ENCODE assay signal across 41 cellular contexts in the genomic region with DNA sequence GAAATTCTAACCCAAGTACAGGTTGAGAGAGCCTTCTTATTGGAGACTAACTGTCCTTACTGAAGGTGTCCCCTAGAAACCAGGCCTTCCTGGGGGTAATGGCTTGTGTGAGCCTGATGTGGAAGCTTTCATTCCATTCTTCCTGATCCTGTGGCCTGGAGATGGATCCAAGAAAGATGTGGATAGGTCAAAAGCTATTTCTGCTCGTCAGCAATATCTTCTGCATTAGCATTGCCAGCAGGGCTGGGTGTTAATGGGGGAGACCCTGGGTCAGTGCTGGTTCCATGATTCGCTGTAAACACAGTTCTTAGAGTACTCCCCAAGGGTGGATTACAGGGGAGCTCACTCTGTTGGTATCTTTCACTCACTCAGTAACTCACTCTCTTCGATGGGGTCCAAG. TPM values are rescaled to one million over a fixed set of nuclear protein-coding genes. Genes with fewer than 3 reads are reported as not detected.
"Had no signal": no experiment of that assay in that cellular context is flagged by ENCODE, and none has a peak within 500 bp of the region (broad histone marks: within the 10 kb centered on the region; RNA-seq: fewer than 3 reads in every experiment).

No MANE protein-coding gene starts in this region.

- ATAC-seq: activated CD8-positive, alpha-beta T cell treated with anti-CD3 and anti-CD28 coated beads for 36 hours; activated naive CD4-positive, alpha-beta T cell treated with anti-CD3 and anti-CD28 coated beads, Interleukin-2, amount 50 U/mL, for 72 hours; activated T-cell treated with anti-CD3 and anti-CD28 coated beads, Interleukin-2, amount 50 U/mL, for 4 hours; activated T-cell treated with anti-CD3 and anti-CD28 coated beads, Interleukin-2, amount 50 U/mL, for 72 hours; activated T-helper 17 cell treated with anti-CD3 and anti-CD28 coated beads, Interleukin-2, amount 50 U/mL, for 72 hours; body of pancreas; T-cell had no signal

- H3K4me1 Mint-ChIP-seq: activated B cell treated with CpG ODN at 0.5 μM for 24 hours; activated CD4-positive, alpha-beta T cell treated with anti-CD3 and anti-CD28 coated beads, Interleukin-2, amount 10 ng/mL, durations not matched to agents 24 days and 14 days; activated naive CD8-positive, alpha-beta T cell treated with anti-CD3 and anti-CD28 coated beads for 36 hours; activated T-helper 17 cell treated with anti-CD3 and anti-CD28 coated beads, Interleukin-2, amount 50 U/mL, for 72 hours; central memory CD8-positive, alpha-beta T cell; T-cell had no signal

- FAIRE-seq: astrocyte, TTC549 had no signal

- H3K36me3 ChIP-seq: adrenal gland, brain microvascular endothelial cell, breast epithelium, cardiac muscle cell had no signal

- H3K27me3 Mint-ChIP-seq: activated CD8-positive, alpha-beta T cell treated with anti-CD3 and anti-CD28 coated beads for 36 hours had no signal

- H3K4me1 ChIP-seq: adrenal gland, body of pancreas, breast epithelium had no signal

- H3K4me3 Mint-ChIP-seq: activated B cell treated with CpG ODN at 0.5 μM for 24 hours; activated CD4-positive, alpha-beta memory T cell treated with anti-CD3 and anti-CD28 coated beads for 36 hours; activated CD4-positive, alpha-beta T cell treated with anti-CD3 and anti-CD28 coated beads, Interleukin-2, amount 10 ng/mL, durations not matched to agents 24 days and 14 days; activated CD8-positive, alpha-beta T cell treated with anti-CD3 and anti-CD28 coated beads for 36 hours; activated naive CD4-positive, alpha-beta T cell treated with anti-CD3 and anti-CD28 coated beads for 36 hours; activated naive CD8-positive, alpha-beta T cell treated with anti-CD3 and anti-CD28 coated beads for 36 hours; activated T-cell treated with anti-CD3 and anti-CD28 coated beads, Interleukin-2, amount 50 U/mL, for 4 hours; activated T-cell treated with anti-CD3 and anti-CD28 coated beads, Interleukin-2, amount 50 U/mL, for 72 hours; activated T-helper 1 cell treated with anti-CD3 and anti-CD28 coated beads, Interleukin-12 subunit alpha, Interleukin-12 subunit beta, Interleukin-2, Interleukin-4 antibody, amounts not matched to agents 30 ng/mL and 10 ng/mL and 1 ng/mL, durations not matched to agents 14 hours and 24 hours and 36 hours; activated T-helper 17 cell treated with anti-CD3 and anti-CD28 coated beads, Interleukin-2, amount 50 U/mL, for 72 hours; central memory CD8-positive, alpha-beta T cell; T-cell; T-helper 1 cell treated with Interleukin-12 subunit alpha and Interleukin-12 subunit beta and Interleukin-4 antibody, amounts not matched to agents 30 μg/mL and 1 μg/mL, for 36 hours; T-helper 2 cell treated with Interferon-gamma antibody and Interleukin-4, amounts not matched to agents 5 μg/mL and 100 μg/mL, for 36 hours had no signal

- H3K27ac Mint-ChIP-seq: activated B cell treated with CpG ODN at 0.5 μM for 24 hours; activated CD4-positive, alpha-beta memory T cell treated with anti-CD3 and anti-CD28 coated beads for 36 hours; activated CD4-positive, alpha-beta T cell treated with anti-CD3 and anti-CD28 coated beads, Interleukin-2, amount 10 ng/mL, durations not matched to agents 24 days and 14 days; activated CD8-positive, alpha-beta T cell treated with anti-CD3 and anti-CD28 coated beads for 36 hours; activated naive CD4-positive, alpha-beta T cell treated with anti-CD3 and anti-CD28 coated beads for 36 hours; activated naive CD4-positive, alpha-beta T cell treated with anti-CD3 and anti-CD28 coated beads, Interleukin-2, amount 50 U/mL, for 72 hours; activated naive CD8-positive, alpha-beta T cell treated with anti-CD3 and anti-CD28 coated beads for 36 hours; activated T-cell treated with anti-CD3 and anti-CD28 coated beads, Interleukin-2, amount 50 U/mL, for 72 hours; activated T-helper 1 cell treated with anti-CD3 and anti-CD28 coated beads, Interleukin-12 subunit alpha, Interleukin-12 subunit beta, Interleukin-2, Interleukin-4 antibody, amounts not matched to agents 30 ng/mL and 10 ng/mL and 1 ng/mL, durations not matched to agents 14 hours and 24 hours and 36 hours; activated T-helper 17 cell treated with anti-CD3 and anti-CD28 coated beads, Interleukin-2, amount 50 U/mL, for 72 hours; T-cell; T-helper 1 cell treated with Interleukin-12 subunit alpha and Interleukin-12 subunit beta and Interleukin-4 antibody, amounts not matched to agents 30 μg/mL and 1 μg/mL, for 36 hours; T-helper 2 cell treated with Interferon-gamma antibody and Interleukin-4, amounts not matched to agents 5 μg/mL and 100 μg/mL, for 36 hours had no signal

- H3K9me3 Mint-ChIP-seq: activated B cell treated with CpG ODN at 0.5 μM for 24 hours; activated CD4-positive, alpha-beta memory T cell treated with anti-CD3 and anti-CD28 coated beads for 36 hours; activated CD4-positive, alpha-beta T cell treated with anti-CD3 and anti-CD28 coated beads, Interleukin-2, amount 10 ng/mL, durations not matched to agents 24 days and 14 days; activated CD8-positive, alpha-beta T cell treated with anti-CD3 and anti-CD28 coated beads for 36 hours; activated naive CD4-positive, alpha-beta T cell treated with anti-CD3 and anti-CD28 coated beads for 36 hours; activated naive CD4-positive, alpha-beta T cell treated with anti-CD3 and anti-CD28 coated beads, Interleukin-2, amount 50 U/mL, for 72 hours; activated naive CD8-positive, alpha-beta T cell treated with anti-CD3 and anti-CD28 coated beads for 36 hours; activated T-cell treated with anti-CD3 and anti-CD28 coated beads, Interleukin-2, amount 50 U/mL, for 4 hours; activated T-cell treated with anti-CD3 and anti-CD28 coated beads, Interleukin-2, amount 50 U/mL, for 72 hours; activated T-helper 1 cell treated with anti-CD3 and anti-CD28 coated beads, Interleukin-12 subunit alpha, Interleukin-12 subunit beta, Interleukin-2, Interleukin-4 antibody, amounts not matched to agents 30 ng/mL and 10 ng/mL and 1 ng/mL, durations not matched to agents 14 hours and 24 hours and 36 hours; activated T-helper 17 cell treated with anti-CD3 and anti-CD28 coated beads, Interleukin-2, amount 50 U/mL, for 72 hours; central memory CD8-positive, alpha-beta T cell; T-cell; T-helper 1 cell treated with Interleukin-12 subunit alpha and Interleukin-12 subunit beta and Interleukin-4 antibody, amounts not matched to agents 30 μg/mL and 1 μg/mL, for 36 hours; T-helper 2 cell treated with Interferon-gamma antibody and Interleukin-4, amounts not matched to agents 5 μg/mL and 100 μg/mL, for 36 hours had no signal

- H3K4me3 ChIP-seq: adrenal gland, body of pancreas, breast epithelium, cardiac muscle cell had no signal

- H3K9me3 ChIP-seq: adrenal gland, body of pancreas, breast epithelium had no signal

- H3K36me3 Mint-ChIP-seq: activated CD4-positive, alpha-beta memory T cell treated with anti-CD3 and anti-CD28 coated beads for 36 hours; activated naive CD4-positive, alpha-beta T cell treated with anti-CD3 and anti-CD28 coated beads, Interleukin-2, amount 50 U/mL, for 72 hours; activated naive CD8-positive, alpha-beta T cell treated with anti-CD3 and anti-CD28 coated beads for 36 hours; T-cell had no signal

- DNase-seq: activated B cell treated with CpG ODN at 0.5 μM for 24 hours; activated CD4-positive, alpha-beta memory T cell treated with anti-CD3 and anti-CD28 coated beads for 36 hours; activated CD4-positive, alpha-beta T cell treated with anti-CD3 and anti-CD28 coated beads for 4 hours; activated CD4-positive, alpha-beta T cell treated with anti-CD3 and anti-CD28 coated beads, Interleukin-2, amount 10 ng/mL, durations not matched to agents 24 days and 14 days; activated CD4-positive, alpha-beta T cell treated with anti-CD3 and anti-CD28 coated beads, Interleukin-2, amount 50 U/mL, for 1 hour; activated CD4-positive, alpha-beta T cell treated with anti-CD3 and anti-CD28 coated beads, Interleukin-2, amount 50 U/mL, for 4 hours; activated CD4-positive, CD25-positive, alpha-beta regulatory T cell treated with anti-CD3 and anti-CD28 coated beads, Interleukin-2, amount 50 U/mL, for 72 hours; activated CD8-positive, alpha-beta memory T cell treated with anti-CD3 and anti-CD28 coated beads, Interleukin-2, amount 50 U/mL, for 4 hours; activated CD8-positive, alpha-beta T cell treated with anti-CD3 and anti-CD28 coated beads for 36 hours; activated effector memory CD4-positive, alpha-beta T cell treated with anti-CD3 and anti-CD28 coated beads, Interleukin-2, amount 50 U/mL, for 16 hours; activated gamma-delta T cell treated with Interleukin-2 at 50 U/mL for 16 hours; activated naive CD4-positive, alpha-beta T cell; activated naive CD4-positive, alpha-beta T cell treated with anti-CD3 and anti-CD28 coated beads for 36 hours; activated naive CD4-positive, alpha-beta T cell treated with anti-CD3 and anti-CD28 coated beads, Interleukin-2, amount 50 U/mL, for 16 hours; activated naive CD8-positive, alpha-beta T cell treated with anti-CD3 and anti-CD28 coated beads for 36 hours; activated T-cell treated with anti-CD3 and anti-CD28 coated beads for 4 hours; activated T-cell treated with anti-CD3 and anti-CD28 coated beads, Interleukin-2, amount 50 U/mL, for 1 hour; activated T-cell treated with anti-CD3 and anti-CD28 coated beads, Interleukin-2, amount 50 U/mL, for 4 hours; activated T-cell treated with anti-CD3 and anti-CD28 coated beads, Interleukin-2, amount 50 U/mL, for 72 hours; adrenal gland; amniotic stem cell; aorta; body of pancreas; brain microvascular endothelial cell; caudate nucleus; cerebellar nuclear complex; T-cell; T-helper 2 cell; T-helper 9 cell had no signal

- H3K27ac ChIP-seq: adrenal gland, body of pancreas, brain microvascular endothelial cell, breast epithelium, cardiac muscle cell, VCaP had no signal

- H3K27me3 ChIP-seq: adrenal gland, body of pancreas, brain microvascular endothelial cell, breast epithelium had no signal

RNA-seq across cellular contexts. Expression of gene CBY2, which starts 42.9 kb away (rescaled TPM):
- total RNA-seq: activated B cell treated with CpG ODN at 0.5 μM for 24 hours; activated CD4-positive, alpha-beta memory T cell treated with anti-CD3 and anti-CD28 coated beads for 36 hours; activated CD4-positive, alpha-beta T cell treated with anti-CD3 and anti-CD28 coated beads, Interleukin-2, amount 10 ng/mL, durations not matched to agents 24 days and 14 days; activated CD8-positive, alpha-beta memory T cell treated with anti-CD3 and anti-CD28 coated beads for 36 hours; activated CD8-positive, alpha-beta T cell treated with anti-CD3 and anti-CD28 coated beads for 36 hours; activated naive CD4-positive, alpha-beta T cell treated with anti-CD3 and anti-CD28 coated beads for 36 hours; activated naive CD4-positive, alpha-beta T cell treated with anti-CD3 and anti-CD28 coated beads, Interleukin-2, amount 50 U/mL, for 72 hours; activated naive CD8-positive, alpha-beta T cell treated with anti-CD3 and anti-CD28 coated beads for 36 hours; activated T-cell treated with anti-CD3 and anti-CD28 coated beads, Interleukin-2, amount 50 U/mL, for 4 hours; activated T-helper 1 cell treated with anti-CD3 and anti-CD28 coated beads, Interleukin-12 subunit alpha, Interleukin-12 subunit beta, Interleukin-2, Interleukin-4 antibody, amounts not matched to agents 30 ng/mL and 10 ng/mL and 1 ng/mL, durations not matched to agents 14 hours and 24 hours and 36 hours; activated T-helper 17 cell treated with anti-CD3 and anti-CD28 coated beads, Interleukin-2, amount 50 U/mL, for 72 hours; adrenal gland; aorta; astrocyte; body of pancreas; breast epithelium; cardiac muscle cell had no signal
- polyA plus RNA-seq: adrenal gland, aorta had no signal
